Comparison of ENCODE assay signal across 8 cellular contexts in the genomic region with DNA sequence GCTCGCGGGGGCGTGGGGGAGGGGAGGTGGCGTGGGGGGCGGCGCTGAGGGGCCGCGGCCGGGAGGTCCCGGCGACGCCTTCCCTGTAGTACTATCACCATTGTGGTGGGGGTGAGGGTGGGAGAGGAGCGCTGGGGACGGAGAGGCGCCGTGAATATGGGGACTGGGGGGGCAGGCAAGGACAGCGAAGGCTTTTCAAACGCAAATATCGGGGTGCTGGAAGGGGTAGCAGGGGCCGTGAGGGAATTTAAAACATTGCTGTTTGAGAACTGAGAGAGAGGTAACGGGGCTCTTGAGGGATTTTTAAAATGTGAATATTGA.
DNase-seq lines count a peak whose midpoint lies in the region; ATAC-seq and TF ChIP-seq lines count a peak whose summit lies in the region.

No MANE protein-coding gene starts in this region.

- H3K79me2 ChIP-seq in DND-41 (ENCODE audit: insufficient read depth, low read length) = peaks cover 52% of the 10 kb centered on the region

- H3K36me3 ChIP-seq in DND-41 (ENCODE audit: insufficient read depth, low read length) (no peaks in the 10 kb centered on the region; the same call in none of the 2 replicates), mucosa of rectum (ENCODE audit: control insufficient read depth in 2 of 2, insufficient read depth in 2 of 2, low read length in 2 of 2) (no peaks in the 10 kb centered on the region)

- H4K20me1 ChIP-seq in DND-41 (ENCODE audit: insufficient read depth, low read length) = peaks cover 17% of the 10 kb centered on the region; the same call in 1 of the 2 replicates

- no peaks in the 10 kb centered on the region for H3K9me3 ChIP-seq in DND-41 (ENCODE audit: insufficient read depth, low read length, severe bottlenecking)
- no peaks in the 10 kb centered on the region for H3K9me3 ChIP-seq in mucosa of rectum (ENCODE audit: control insufficient read depth in 2 of 2, low read length in 2 of 2)

- H2AFZ ChIP-seq in DND-41 (ENCODE audit: low read depth, low read length) = peak overlapping the region; percentile 58

- H3K9ac ChIP-seq in DND-41 (ENCODE audit: low read depth, low read length) (peak overlapping the region; percentile 71), mucosa of rectum (ENCODE audit: low read depth in 1 of 2, low read length in 2 of 2) (peak overlapping the region; percentile 70 to 86)

- H3K27me3 ChIP-seq in DND-41 (ENCODE audit: insufficient read depth, low read length, poor library complexity) (no peaks in the 10 kb centered on the region), mucosa of rectum (ENCODE audit: control insufficient read depth in 2 of 2, insufficient read depth in 2 of 2, low read length in 2 of 2) (no peaks in the 10 kb centered on the region)

- ATAC-seq in DND-41 (ENCODE audit: insufficient read depth, low read depth) = peak; percentile 41
- ATAC-seq in HG03045 (IDR thresholded peaks at IDR 0.05; ENCODE audit: unreplicated experiment) = peak; percentile 11
- ATAC-seq in GM19467 (IDR thresholded peaks at IDR 0.05; ENCODE audit: unreplicated experiment) = no peak

- peak overlapping the region; percentile 69 for H3K4me2 ChIP-seq in DND-41 (ENCODE audit: insufficient read depth, low read length)

- H3K4me3 ChIP-seq in DND-41 (ENCODE audit: low read depth in 1 of 2, low read length in 2 of 2) (peak overlapping the region; percentile 39 to 76; a peak in 3 of 4 replicates), cardiac fibroblast (replicated peaks in 1 of 2; ENCODE audit: low read depth in 2 of 2, low read length in 2 of 2) (peak overlapping the region; percentile 88 to 92), mucosa of rectum (ENCODE audit: low read length in 2 of 2) (peak overlapping the region; percentile 90)

- H3K4me1 ChIP-seq in DND-41 (ENCODE audit: insufficient read depth, low read length) (peaks cover 37% of the 10 kb centered on the region), mucosa of rectum (ENCODE audit: control insufficient read depth in 2 of 2, insufficient read depth in 2 of 2, low read length in 2 of 2) (peaks cover 5 to 8% of the 10 kb centered on the region in 2 donors)

- peak overlapping the region; percentile 79 for H3K27ac ChIP-seq in DND-41 (ENCODE audit: low read length)
- H3K27ac ChIP-seq in mucosa of rectum (ENCODE audit: low read depth in 2 of 2, low read length in 2 of 2) = peak overlapping the region; percentile 64 to 82

- TF ChIP-seq CTCF in DND-41 (IDR thresholded peaks at IDR 0.05; ENCODE audit: borderline replicate concordance, extremely low read depth, low read length, poor library complexity, severe bottlenecking) (no peak), cardiac fibroblast (IDR thresholded peaks at IDR 0.05; ENCODE audit: low read depth, low read length) (no peak)

- no peak for DNase-seq in DND-41
- DNase-seq in cardiac fibroblast (ENCODE audit: low read depth in 2 of 2) = no peak
- DNase-seq in NCI-H1105 (lab: John Stamatoyannopoulos, UW) = no peak
- no peak for DNase-seq in NCI-H226
- no peak for DNase-seq in NCI-H128 (lab: John Stamatoyannopoulos, UW; ENCODE audit: unreplicated experiment)
